In genomic region chr1:77888429-77889239, GRCh38 we compare ENCODE assay signal across 8 cellular contexts. TPM values are rescaled to one million over a fixed set of nuclear protein-coding genes. Genes with fewer than 3 reads are reported as not detected.
DNase-seq lines count a peak whose midpoint lies in the region; ATAC-seq and TF ChIP-seq lines count a peak whose summit lies in the region.

Gene NEXN (plus strand): TSS chr1:77888624. CDS start chr1:77916107, 27,483 bp downstream.

- WGBS in sigmoid colon, 2 donors: 1 to 2% methylated on average over 62 of the region's 62 CpGs

- H3K27me3 ChIP-seq in sigmoid colon: no peaks in the 10 kb centered on the region

- in situ Hi-C loops in SK-MEL-5 (cut with HindIII; ENCODE audit: low pct_unique_long_range_greater_than_20kb, low sequenced_read_pairs): no loop called here

- peak within 1 kb of the TSS; percentile 26 for H3K27ac ChIP-seq in caudate nucleus (ENCODE audit: low read depth, low read length)
- peak within 1 kb of the TSS; percentile 86 to 98 (median 94) for H3K27ac ChIP-seq in sigmoid colon

- TF ChIP-seq POLR2A in sigmoid colon (IDR thresholded peaks at IDR 0.05): peak; percentile 38 to 66

- TF ChIP-seq EP300 in sigmoid colon (IDR thresholded peaks at IDR 0.05): peak in 3 of 4 donors; percentile 41 to 55 (median 45)

- intact Hi-C loops in sigmoid colon (cut with DNase I): loop anchor here (2.0 kb wide), 1 partner anchor 56 kb away; no protein-coding TSS in a partner anchor

- peak within 1 kb of the TSS; percentile 84 to 92 (median 88) for H3K4me3 ChIP-seq in sigmoid colon

- no peaks in the 10 kb centered on the region for H3K9me3 ChIP-seq in sigmoid colon

- H3K36me3 ChIP-seq in sigmoid colon: no peaks in the 10 kb centered on the region

- H3K4me1 ChIP-seq in sigmoid colon: peaks cover 0 to 43% (median 26%) of the 10 kb centered on the region in 4 donors

- DNase-seq in activated T-cell treated with anti-CD3 and anti-CD28 coated beads for 48 hours (ENCODE audit: low read depth): peak; percentile 8
- DNase-seq in activated T-cell treated with anti-CD3 and anti-CD28 coated beads for 4 hours: no peak
- DNase-seq in SK-MEL-5 (ENCODE audit: low read depth, low spot score): peak; percentile 18
- peak in 35 of 61 donors; percentile 3 to 59 (median 35) for DNase-seq in caudate nucleus (lab: John Stamatoyannopoulos, UW)
- peak; percentile 80 for DNase-seq in iPS-NIHi11 (ENCODE audit: low spot score)
- peak; percentile 93 for DNase-seq in sigmoid colon

- TF ChIP-seq CTCF in sigmoid colon (IDR thresholded peaks at IDR 0.05): no peak

- peak; percentile 51 for ATAC-seq in HG03066 (IDR thresholded peaks at IDR 0.05; ENCODE audit: low read depth, unreplicated experiment)
- no peak for ATAC-seq in HG03520 (IDR thresholded peaks at IDR 0.05; ENCODE audit: unreplicated experiment)

RNA-seq across cellular contexts. Expression of gene NEXN, which starts in this region (rescaled TPM):
- 0.45 and 1.4 TPM in 2 replicates for total RNA-seq in SK-MEL-5 (2014; rRNA removed; shearing (Covaris generic))
- 0.24 and 1.4 TPM in 2 replicates for polyA plus RNA-seq in SK-MEL-5 (2015; cell fraction: cytosol; rRNA removed)
- polyA plus RNA-seq in SK-MEL-5 (2015; cell fraction: nucleus; rRNA removed): 0.27 and 0.96 TPM in 2 replicates
- 100 to 1,000 TPM in 2 of 4 donors, 10 to 100 TPM in 2; 68.8 to 158 (median 95.3) TPM for total RNA-seq in sigmoid colon
- 1 to 10 TPM; 4.2 to 7.9 (median 6.0) TPM for polyA plus RNA-seq in sigmoid colon

Comparison
In these comparisons a context has a peak if more than half of its experiments do, and no peak if none do; other contexts are left out.
1. RNA of gene NEXN (total RNA-seq): 68.8 to 158 TPM in sigmoid colon; 0.45 to 1.4 TPM in SK-MEL-5; every median in the first group is over 10 times any median in the second.